Comparison of ENCODE assay signal across 1 cellular context in the genomic region with DNA sequence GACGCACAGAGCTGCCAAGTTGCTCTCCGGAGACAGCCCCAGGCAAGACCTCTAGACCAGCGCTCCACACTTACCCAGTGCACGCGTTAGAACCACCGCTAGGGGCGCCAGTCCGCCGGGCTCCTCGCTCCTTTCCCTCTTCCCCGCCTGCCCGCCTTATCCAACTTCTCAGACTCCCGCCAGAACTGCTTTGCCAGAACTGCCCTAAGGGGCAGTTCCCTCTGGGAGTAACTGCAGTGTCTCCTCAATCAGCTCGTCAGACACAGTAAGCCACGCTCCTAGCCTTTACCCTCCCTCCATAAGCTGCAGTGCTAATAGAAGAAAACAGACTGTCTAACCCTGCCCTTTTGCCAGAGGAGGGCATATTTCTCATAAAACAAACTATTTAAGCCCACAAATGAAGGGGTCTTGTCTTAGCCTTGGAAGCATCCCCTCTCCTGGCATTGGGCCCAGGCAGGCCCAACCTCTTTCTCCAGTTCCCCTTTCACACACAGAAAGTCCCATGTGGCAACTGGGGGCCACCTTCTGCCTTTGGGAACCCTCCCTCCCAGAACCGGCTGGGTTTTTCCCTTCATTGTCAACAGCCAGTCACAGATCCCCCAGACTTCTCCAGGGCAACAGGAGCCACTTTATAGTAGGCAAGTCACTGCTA.
TF ChIP-seq lines count a peak whose summit lies in the region.

No MANE protein-coding gene starts in this region.

TF ChIP-seq in WTC11, 78 proteins besides CTCF, POLR2A, EP300 and RAD21 (continued from another document):
- TF ChIP-seq, protein P1, sequence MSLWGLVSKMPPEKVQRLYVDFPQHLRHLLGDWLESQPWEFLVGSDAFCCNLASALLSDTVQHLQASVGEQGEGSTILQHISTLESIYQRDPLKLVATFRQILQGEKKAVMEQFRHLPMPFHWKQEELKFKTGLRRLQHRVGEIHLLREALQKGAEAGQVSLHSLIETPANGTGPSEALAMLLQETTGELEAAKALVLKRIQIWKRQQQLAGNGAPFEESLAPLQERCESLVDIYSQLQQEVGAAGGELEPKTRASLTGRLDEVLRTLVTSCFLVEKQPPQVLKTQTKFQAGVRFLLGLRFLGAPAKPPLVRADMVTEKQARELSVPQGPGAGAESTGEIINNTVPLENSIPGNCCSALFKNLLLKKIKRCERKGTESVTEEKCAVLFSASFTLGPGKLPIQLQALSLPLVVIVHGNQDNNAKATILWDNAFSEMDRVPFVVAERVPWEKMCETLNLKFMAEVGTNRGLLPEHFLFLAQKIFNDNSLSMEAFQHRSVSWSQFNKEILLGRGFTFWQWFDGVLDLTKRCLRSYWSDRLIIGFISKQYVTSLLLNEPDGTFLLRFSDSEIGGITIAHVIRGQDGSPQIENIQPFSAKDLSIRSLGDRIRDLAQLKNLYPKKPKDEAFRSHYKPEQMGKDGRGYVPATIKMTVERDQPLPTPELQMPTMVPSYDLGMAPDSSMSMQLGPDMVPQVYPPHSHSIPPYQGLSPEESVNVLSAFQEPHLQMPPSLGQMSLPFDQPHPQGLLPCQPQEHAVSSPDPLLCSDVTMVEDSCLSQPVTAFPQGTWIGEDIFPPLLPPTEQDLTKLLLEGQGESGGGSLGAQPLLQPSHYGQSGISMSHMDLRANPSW (CRISPR knock-in tag; conservative IDR thresholded peaks at IDR 0.05; ENCODE audit: low read depth) = no peak
- TF ChIP-seq, protein P2, sequence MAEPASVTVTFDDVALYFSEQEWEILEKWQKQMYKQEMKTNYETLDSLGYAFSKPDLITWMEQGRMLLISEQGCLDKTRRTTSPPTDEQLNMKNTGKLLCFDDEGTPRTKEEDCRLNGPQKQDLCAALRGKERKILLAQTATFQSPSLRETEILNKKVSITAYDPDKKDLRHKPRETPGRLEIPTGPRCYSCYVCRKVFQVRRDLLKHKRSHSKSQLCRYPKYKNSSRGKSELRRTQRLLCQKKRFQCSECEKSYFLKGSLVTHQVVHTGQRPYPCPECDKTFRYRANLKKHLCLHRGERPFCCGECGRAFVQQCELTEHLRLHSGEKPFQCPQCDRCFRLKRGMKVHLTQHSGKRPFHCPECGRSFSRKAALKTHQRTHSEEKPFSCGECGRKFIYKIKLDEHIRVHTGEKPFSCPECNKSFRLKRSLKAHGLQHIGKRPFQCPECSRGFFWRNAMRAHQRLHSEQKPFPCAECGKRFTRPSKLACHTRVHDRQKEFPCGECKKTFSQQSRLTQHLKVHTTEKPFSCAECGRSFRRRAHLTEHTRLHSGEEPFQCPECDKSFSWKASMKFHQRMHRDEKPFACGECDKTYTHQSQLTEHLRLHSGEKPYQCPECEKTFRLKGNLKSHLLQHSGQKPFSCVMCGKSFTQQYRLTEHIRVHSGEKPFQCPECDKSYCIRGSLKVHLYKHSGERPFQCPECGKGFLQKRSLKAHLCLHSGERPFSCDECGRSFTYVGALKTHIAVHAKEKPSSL (CRISPR knock-in tag; conservative IDR thresholded peaks at IDR 0.05) = no peak
- 0 out of 2 replicates have a peak, but pooled peaks have one; percentile 25 for TF ChIP-seq ZNF416 (CRISPR knock-in tag; IDR thresholded peaks at IDR 0.05)
- TF ChIP-seq, protein P3, sequence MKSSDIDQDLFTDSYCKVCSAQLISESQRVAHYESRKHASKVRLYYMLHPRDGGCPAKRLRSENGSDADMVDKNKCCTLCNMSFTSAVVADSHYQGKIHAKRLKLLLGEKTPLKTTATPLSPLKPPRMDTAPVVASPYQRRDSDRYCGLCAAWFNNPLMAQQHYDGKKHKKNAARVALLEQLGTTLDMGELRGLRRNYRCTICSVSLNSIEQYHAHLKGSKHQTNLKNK (CRISPR knock-in tag; IDR thresholded peaks at IDR 0.05) = no peak
- TF ChIP-seq, protein P4, sequence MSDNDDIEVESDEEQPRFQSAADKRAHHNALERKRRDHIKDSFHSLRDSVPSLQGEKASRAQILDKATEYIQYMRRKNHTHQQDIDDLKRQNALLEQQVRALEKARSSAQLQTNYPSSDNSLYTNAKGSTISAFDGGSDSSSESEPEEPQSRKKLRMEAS (CRISPR knock-in tag; IDR thresholded peaks at IDR 0.05) = peak; percentile 77; the same call in 1 of the 2 replicates
TF ChIP-seq in WTC11: peak in this region for 5.
